ENCODE assay signal across 3 cellular contexts in the genomic region with DNA sequence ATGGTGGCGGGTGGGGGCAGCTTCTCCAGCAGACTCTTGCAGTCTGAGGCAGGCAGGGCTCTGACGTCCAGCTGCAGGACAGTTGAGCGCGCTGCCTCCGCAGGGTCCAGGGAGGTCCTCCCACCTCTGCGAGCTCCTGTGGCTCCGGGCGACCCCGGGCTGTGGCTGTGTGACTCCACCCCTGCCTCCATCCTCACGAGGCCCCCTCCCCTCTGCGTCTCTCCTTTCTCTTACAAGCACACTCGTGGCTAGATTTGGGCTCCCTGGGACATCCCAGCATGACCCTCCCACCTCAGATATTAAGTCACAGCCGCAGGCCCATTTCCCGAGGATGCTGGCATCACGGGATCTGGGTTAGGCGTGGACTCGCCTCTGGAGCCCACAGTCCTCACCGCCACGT. TPM values are rescaled to one million over a fixed set of nuclear protein-coding genes. Genes with fewer than 3 reads are reported as not detected.
"Had no signal": no experiment of that assay in that cellular context is flagged by ENCODE, and none has a peak within 500 bp of the region (broad histone marks: within the 10 kb centered on the region; RNA-seq: fewer than 3 reads in every experiment).

No MANE protein-coding gene starts in this region.

RNA-seq across cellular contexts. Expression of gene ZDHHC11B, which starts 34.3 kb away (rescaled TPM):
- total RNA-seq: activated naive CD4-positive, alpha-beta T cell treated with anti-CD3 and anti-CD28 coated beads for 36 hours; LHCN-M2; RPMI7951 had no signal

RNA-seq across cellular contexts. Expression of gene TPPP, which starts 57.1 kb away (rescaled TPM):
- total RNA-seq: LHCN-M2 had no signal
